Comparison of ENCODE assay signal across 8 cellular contexts in genomic region chr2:20676353-20677215, GRCh38. TPM values are rescaled to one million over a fixed set of nuclear protein-coding genes. Genes with fewer than 3 reads are reported as not detected.
DNase-seq lines count a peak whose midpoint lies in the region; ATAC-seq and TF ChIP-seq lines count a peak whose summit lies in the region.

No MANE protein-coding gene starts in this region.

- H2BK15ac ChIP-seq in neuronal stem cell (ENCODE audit: low read length), result no peak overlapping the region

- H3K27ac ChIP-seq in GM23248 (no peak overlapping the region), Karpas-422 (ENCODE audit: low read length) (peak overlapping the region; percentile 71), esophagus squamous epithelium (peak overlapping the region in 1 of 4 donors; percentile 66), neuronal stem cell (replicated peaks; ENCODE audit: low read length) (no peak overlapping the region)

- H2AFZ ChIP-seq in GM23248 (no peak overlapping the region), Karpas-422 (ENCODE audit: low read length) (no peak overlapping the region), neuronal stem cell (ENCODE audit: low read length) (no peak overlapping the region)

- H3K23ac ChIP-seq in neuronal stem cell (ENCODE audit: low read depth, low read length, poor library complexity), result no peak overlapping the region

- no peak overlapping the region for H2BK5ac ChIP-seq in neuronal stem cell (ENCODE audit: low read length)

- H3K36me3 ChIP-seq in GM23248 (ENCODE audit: low read depth), result no peaks in the 10 kb centered on the region
- no peaks in the 10 kb centered on the region for H3K36me3 ChIP-seq in Karpas-422 (ENCODE audit: insufficient read depth, low read length)
- peaks cover 0 to 13% (median 0%) of the 10 kb centered on the region in 3 donors for H3K36me3 ChIP-seq in esophagus squamous epithelium
- peaks cover 0 to 39% of the 10 kb centered on the region in 2 donors for H3K36me3 ChIP-seq in neuronal stem cell (replicated peaks in 1 of 2; ENCODE audit: control insufficient read depth in 2 of 2, insufficient read depth in 2 of 2, low read length in 2 of 2)

- H3K27me3 ChIP-seq in GM23248 (replicated peaks; ENCODE audit: insufficient read depth) (peaks cover 13% of the 10 kb centered on the region), Karpas-422 (ENCODE audit: low read length) (no peaks in the 10 kb centered on the region), esophagus squamous epithelium (peaks cover 0 to 40% (median 13%) of the 10 kb centered on the region in 4 donors), neuronal stem cell (ENCODE audit: control insufficient read depth in 3 of 3, insufficient read depth in 3 of 3, low read depth in 1 of 3, low read length in 3 of 3) (peaks cover 0 to 26% (median 1%) of the 10 kb centered on the region in 3 experiments)

- TF ChIP-seq CTCF in esophagus squamous epithelium (IDR thresholded peaks at IDR 0.05), result peak in 1 of 6 experiments; percentile 19

- H3K4me1 ChIP-seq in GM23248 (ENCODE audit: insufficient read depth) (no peaks in the 10 kb centered on the region; the same call in 1 of the 2 replicates), Karpas-422 (ENCODE audit: low read length) (peaks cover 27% of the 10 kb centered on the region), esophagus squamous epithelium (peaks cover 11 to 43% (median 11%) of the 10 kb centered on the region in 3 donors), neuronal stem cell (ENCODE audit: control insufficient read depth in 2 of 2, insufficient read depth in 1 of 2, low read depth in 1 of 2, low read length in 2 of 2) (peaks cover 4 to 16% of the 10 kb centered on the region in 2 donors)

- H3K14ac ChIP-seq in neuronal stem cell (ENCODE audit: low read length), result no peak overlapping the region

- H3K79me1 ChIP-seq in neuronal stem cell (ENCODE audit: low read depth, low read length), result no peaks in the 10 kb centered on the region

- peak; percentile 15 for DNase-seq in GM23248
- DNase-seq in Karpas-422, result peak; percentile 67
- DNase-seq in medulla oblongata (ENCODE audit: extremely low spot score), result peak; percentile 20
- no peak for DNase-seq in mesenteric fat pad (ENCODE audit: low spot score)
- no peak for DNase-seq in esophagus squamous epithelium (lab: John Stamatoyannopoulos, UW)
- DNase-seq in NCI-H2029 treated with DMSO at 0.1 percent for 48 hours (lab: John Stamatoyannopoulos, UW), result no peak
- DNase-seq in neuronal stem cell (ENCODE audit: low spot score), result no peak

- no peak overlapping the region for H4K91ac ChIP-seq in neuronal stem cell (ENCODE audit: low read depth, low read length, poor library complexity)

- peak; percentile 70 for ATAC-seq in GM18502 (IDR thresholded peaks at IDR 0.05; ENCODE audit: poor library complexity, unreplicated experiment)

- H3F3A ChIP-seq in GM23248 (ENCODE audit: insufficient read depth), result 0 out of 2 replicates have a peak, but pooled peaks cover 5% of the 10 kb centered on the region

- TF ChIP-seq POLR2A in esophagus squamous epithelium (IDR thresholded peaks at IDR 0.05), result no peak

- in situ Hi-C loops in GM23248 (cut with MboI), result no loop called here

- no peak overlapping the region for H3K18ac ChIP-seq in neuronal stem cell (ENCODE audit: low read length)

- no peak overlapping the region for H4K8ac ChIP-seq in neuronal stem cell (ENCODE audit: low read depth, low read length)

- no peaks in the 10 kb centered on the region for H3K79me2 ChIP-seq in GM23248 (ENCODE audit: insufficient read depth)
- no peaks in the 10 kb centered on the region for H3K79me2 ChIP-seq in Karpas-422 (ENCODE audit: low read length)

- H3K9ac ChIP-seq in GM23248 (no peak overlapping the region), Karpas-422 (ENCODE audit: low read length) (peak overlapping the region; percentile 53), neuronal stem cell (ENCODE audit: low read depth, low read length, poor library complexity) (no peak overlapping the region)

- no peaks in the 10 kb centered on the region for H4K20me1 ChIP-seq in GM23248 (ENCODE audit: insufficient read depth)
- no peaks in the 10 kb centered on the region for H4K20me1 ChIP-seq in Karpas-422 (ENCODE audit: insufficient read depth, low read depth, low read length)

- H3K4me3 ChIP-seq in GM23248 (no peak overlapping the region), Karpas-422 (ENCODE audit: low read length) (no peak overlapping the region), esophagus squamous epithelium (no peak overlapping the region), neuronal stem cell (ENCODE audit: low read length in 2 of 2) (no peak overlapping the region)

- intact Hi-C loops in esophagus squamous epithelium (cut with DNase I), result no loop called here

- WGBS in GM23248 (ENCODE audit: low coverage in 1 of 2, low lambda C conversion rate in 2 of 2, missing lambda C conversion rate in 2 of 2), 2 experiments, result 83 to 84% methylated on average over 12 of the region's 12 CpGs
- WGBS in esophagus squamous epithelium, 2 donors, result 90 to 92% methylated on average over 11 to 12 of the region's 12 CpGs
- no CpG with 5 or more reads among the region's 12 CpGs for WGBS in neuronal stem cell (ENCODE audit: extremely low coverage in 2 of 2, insufficient read length in 2 of 2, insufficient replicate concordance in 1 of 2), 2 donors

- no peak overlapping the region for H2AK5ac ChIP-seq in neuronal stem cell (ENCODE audit: low read depth, low read length)

- H3K9me2 ChIP-seq in GM23248 (ENCODE audit: insufficient read depth), result no peaks in the 10 kb centered on the region
- H3K9me2 ChIP-seq in Karpas-422 (replicated peaks; ENCODE audit: insufficient read depth, low read length), result no peaks in the 10 kb centered on the region

- H2BK12ac ChIP-seq in neuronal stem cell (ENCODE audit: low read length), result no peak overlapping the region

- no peaks in the 10 kb centered on the region for H3K9me3 ChIP-seq in GM23248 (ENCODE audit: low read depth)
- H3K9me3 ChIP-seq in Karpas-422 (ENCODE audit: low read length), result no peaks in the 10 kb centered on the region
- no peaks in the 10 kb centered on the region for H3K9me3 ChIP-seq in esophagus squamous epithelium
- no peaks in the 10 kb centered on the region for H3K9me3 ChIP-seq in neuronal stem cell (replicated peaks in 1 of 2; ENCODE audit: control insufficient read depth in 2 of 2, insufficient read depth in 1 of 2, low read depth in 1 of 2, low read length in 2 of 2)

- no peak overlapping the region for H3K4ac ChIP-seq in neuronal stem cell (ENCODE audit: low read length)

- no peak overlapping the region for H2BK120ac ChIP-seq in neuronal stem cell (ENCODE audit: low read depth, low read length)

- H3K4me2 ChIP-seq in GM23248 (ENCODE audit: unreplicated experiment), result no peak overlapping the region
- H3K4me2 ChIP-seq in Karpas-422 (ENCODE audit: low read depth, low read length, poor library complexity, severe bottlenecking), result peak overlapping the region; percentile 39
- no peak overlapping the region for H3K4me2 ChIP-seq in neuronal stem cell (ENCODE audit: insufficient read depth, low read length, poor library complexity, severe bottlenecking)

RNA-seq across cellular contexts. Expression of gene GDF7, which starts 9.6 kb away (rescaled TPM):
- not detected in 2 replicates for total RNA-seq in GM23248 (2014; rRNA removed; shearing (Covaris generic))
- 0.03 TPM in 1 of 2 replicates, not detected in the other for polyA plus RNA-seq in GM23248 (2016; fragmentation: Nextera tagmentation; extraction: Ambion mirVana)
- total RNA-seq in Karpas-422 (2014; rRNA removed; shearing (Covaris generic); ENCODE audit: low replicate concordance), result under 0.01 and 0.29 TPM in 2 replicates
- 1.2 TPM for total RNA-seq in mesenteric fat pad
- 1 to 10 TPM in 2 of 4 donors, under 1 TPM in 2; 0.26 to 1.9 (median 0.78) TPM for total RNA-seq in esophagus squamous epithelium
- 0.04 TPM for polyA plus RNA-seq in neuronal stem cell (2013, experiment 1 of 2)
- 0.06 TPM for polyA plus RNA-seq in neuronal stem cell (2013, experiment 2 of 2)

RNA-seq across cellular contexts. Expression of gene HS1BP3, which starts 25.7 kb away (rescaled TPM):
- total RNA-seq in GM23248 (2014; rRNA removed; shearing (Covaris generic)), result 10.5 and 17.1 TPM in 2 replicates
- 10.6 and 10.9 TPM in 2 replicates for polyA plus RNA-seq in GM23248 (2016; fragmentation: Nextera tagmentation; extraction: Ambion mirVana)
- 10.6 and 12.8 TPM in 2 replicates for total RNA-seq in Karpas-422 (2014; rRNA removed; shearing (Covaris generic); ENCODE audit: low replicate concordance)
- total RNA-seq in mesenteric fat pad (28.8 TPM), esophagus squamous epithelium (10 to 100 TPM in 3 of 4 donors, 1 to 10 TPM in 1; 7.9 to 22.1 (median 16.9) TPM)
- polyA plus RNA-seq in neuronal stem cell (2013, experiment 1 of 2), result 13.1 TPM
- 12.9 TPM for polyA plus RNA-seq in neuronal stem cell (2013, experiment 2 of 2)

Comparison
In these comparisons a context has a peak if more than half of its experiments do, and no peak if none do; other contexts are left out.
1. DNase-seq: peak in GM23248 (single experiment), Karpas-422 (single experiment) and medulla oblongata (single experiment); none in mesenteric fat pad (single experiment), esophagus squamous epithelium (single experiment), NCI-H2029 treated with DMSO at 0.1 percent for 48 hours (single experiment) and neuronal stem cell (single experiment).